ENCODE assay signal across 2 cellular contexts in genomic region chr5:695475-695874, GRCh38. TPM values are rescaled to one million over a fixed set of nuclear protein-coding genes. Genes with fewer than 3 reads are reported as not detected.
"Had no signal": no experiment of that assay in that cellular context is flagged by ENCODE, and none has a peak within 500 bp of the region (broad histone marks: within the 10 kb centered on the region; RNA-seq: fewer than 3 reads in every experiment).

No MANE protein-coding gene starts in this region.

RNA-seq across cellular contexts. Expression of gene TPPP, which starts 2.3 kb away (rescaled TPM):
- total RNA-seq: OCI-LY7, SJSA1 had no signal
